Comparison of ENCODE assay signal across 9 cellular contexts in genomic region chr16:79146-80054, GRCh38. TPM values are rescaled to one million over a fixed set of nuclear protein-coding genes. Genes with fewer than 3 reads are reported as not detected.
DNase-seq lines count a peak whose midpoint lies in the region; ATAC-seq, FAIRE-seq and TF ChIP-seq lines count a peak whose summit lies in the region.
"Had no signal": no experiment of that assay in that cellular context is flagged by ENCODE, and none has a peak within 500 bp of the region (broad histone marks: within the 10 kb centered on the region; RNA-seq: fewer than 3 reads in every experiment).

No MANE protein-coding gene starts in this region.

- WGBS in smooth muscle cell (ENCODE audit: low lambda C conversion rate): 84% methylated on average over 31 of the region's 32 CpGs

- peaks cover 33% of the 10 kb centered on the region for H3K4me1 Mint-ChIP-seq in T-helper 17 cell

- H3K27ac Mint-ChIP-seq in T-helper 17 cell: peak overlapping the region; percentile 78

- H3K4me1 ChIP-seq in smooth muscle cell (ENCODE audit: low read depth): peaks cover 30% of the 10 kb centered on the region

- no peak for ATAC-seq in T-helper 17 cell
- no peak for ATAC-seq in GM18867 (IDR thresholded peaks at IDR 0.05; ENCODE audit: unreplicated experiment)

- peak overlapping the region; percentile 97 for H3K4me2 ChIP-seq in smooth muscle cell

- DNase-seq in H54 (ENCODE audit: insufficient read length, low spot score) (no peak), T-helper 17 cell (no peak), foreskin fibroblast (peak; percentile 81 to 85), smooth muscle cell (lab: John Stamatoyannopoulos, UW; ENCODE audit: unreplicated experiment) (no peak), D721Med (ENCODE audit: insufficient read length, low spot score) (no peak), ureter (ENCODE audit: low spot score) (no peak), germinal center (ENCODE audit: low spot score) (no peak)
- DNase-seq: activated CD4-positive, alpha-beta T cell treated with anti-CD3 and anti-CD28 coated beads, Interleukin-2, amount 50 U/mL, for 4 hours had no signal

- H4K20me1 ChIP-seq in smooth muscle cell (ENCODE audit: low read depth): peaks cover 9% of the 10 kb centered on the region

- no peaks in the 10 kb centered on the region for H3K36me3 ChIP-seq in smooth muscle cell (ENCODE audit: low read depth)

- no peaks in the 10 kb centered on the region for H3K79me2 ChIP-seq in smooth muscle cell (ENCODE audit: low read depth)

- TF ChIP-seq POLR2A in H54 (IDR thresholded peaks at IDR 0.05; ENCODE audit: low read depth, low read length): 0 out of 2 replicates have a peak, but pooled peaks have one; percentile 0

- H2AFZ ChIP-seq in smooth muscle cell (ENCODE audit: low read depth): no peak overlapping the region

- no peaks in the 10 kb centered on the region for H3K9me3 ChIP-seq in T-helper 17 cell (ENCODE audit: control insufficient read depth, low read length, poor library complexity, severe bottlenecking)
- no peaks in the 10 kb centered on the region for H3K9me3 ChIP-seq in smooth muscle cell (replicated peaks; ENCODE audit: low read depth)

- no peaks in the 10 kb centered on the region for H3K27me3 ChIP-seq in smooth muscle cell (ENCODE audit: low read depth)

- peaks cover 3% of the 10 kb centered on the region for H3K36me3 Mint-ChIP-seq in T-helper 17 cell (ENCODE audit: low read depth)

- FAIRE-seq in H54 (lab: Jason Lieb, UNC) (no peak), D721Med (lab: Jason Lieb, UNC) (no peak)

- no peak overlapping the region for H3K9ac ChIP-seq in smooth muscle cell (ENCODE audit: low read depth)

- peak overlapping the region; percentile 89 for H3K4me3 Mint-ChIP-seq in T-helper 17 cell

- TF ChIP-seq CTCF in foreskin fibroblast (IDR thresholded peaks at IDR 0.05; ENCODE audit: low read depth, low read length): no peak
- TF ChIP-seq CTCF in smooth muscle cell (IDR thresholded peaks at IDR 0.05; ENCODE audit: borderline replicate concordance, insufficient read depth, poor library complexity, severe bottlenecking): no peak
- TF ChIP-seq CTCF in D721Med (IDR thresholded peaks at IDR 0.05; ENCODE audit: insufficient read depth, missing control alignments): no peak

- H3K4me3 ChIP-seq in foreskin fibroblast (ENCODE audit: low read depth in 1 of 2, low read length in 2 of 2) (peak overlapping the region; percentile 63 to 75), smooth muscle cell (peak overlapping the region; percentile 66)

- no peak overlapping the region for H3K27ac ChIP-seq in smooth muscle cell (ENCODE audit: low read depth)

- peaks cover 27% of the 10 kb centered on the region for H3F3A ChIP-seq in smooth muscle cell (ENCODE audit: low read depth)

- peaks cover 1% of the 10 kb centered on the region for H3K27me3 Mint-ChIP-seq in T-helper 17 cell

RNA-seq across cellular contexts. Expression of gene MPG, which starts 1.4 kb away (rescaled TPM):
- total RNA-seq in T-helper 17 cell (10 to 100 TPM; 24.3 to 27.4 TPM), smooth muscle cell (73.8 and 84.7 TPM in 2 replicates), ureter (38.2 TPM)
- polyA plus RNA-seq in smooth muscle cell: 104 and 120 TPM in 2 replicates

RNA-seq across cellular contexts. Expression of gene RHBDF1, which starts 7.0 kb away (rescaled TPM):
- total RNA-seq in T-helper 17 cell: under 1 TPM in 1 of 2 donors, not detected in 1; 0.75 TPM
- 38.2 and 41.4 TPM in 2 replicates for total RNA-seq in smooth muscle cell
- 68.0 and 84.9 TPM in 2 replicates for polyA plus RNA-seq in smooth muscle cell
- total RNA-seq in ureter: 49.0 TPM

RNA-seq across cellular contexts. Expression of gene SNRNP25, which starts 25.8 kb away (rescaled TPM):
- total RNA-seq in T-helper 17 cell (1 to 10 TPM; 6.5 to 7.3 TPM), smooth muscle cell (20.1 and 21.4 TPM in 2 replicates), ureter (16.8 TPM)
- polyA plus RNA-seq in smooth muscle cell: 45.9 and 48.2 TPM in 2 replicates

RNA-seq across cellular contexts. Expression of gene POLR3K, which starts 26.0 kb away (rescaled TPM):
- total RNA-seq in T-helper 17 cell: 10 to 100 TPM in 1 of 2 donors, 1 to 10 TPM in 1; 6.3 to 10.6 TPM
- total RNA-seq in smooth muscle cell: 2.1 and 2.9 TPM in 2 replicates
- 10.5 and 11.1 TPM in 2 replicates for polyA plus RNA-seq in smooth muscle cell
- 14.9 TPM for total RNA-seq in ureter

RNA-seq across cellular contexts. Expression of gene NPRL3, which starts 59.1 kb away (rescaled TPM):
- total RNA-seq in T-helper 17 cell: 10 to 100 TPM; 24.3 to 32.2 TPM
- total RNA-seq in smooth muscle cell: 4.6 and 15.5 TPM in 2 replicates
- 26.1 and 28.3 TPM in 2 replicates for polyA plus RNA-seq in smooth muscle cell
- 42.5 TPM for total RNA-seq in ureter

Comparison
In these comparisons a context has a peak if more than half of its experiments do, and no peak if none do; other contexts are left out.
1. DNase-seq: peak in foreskin fibroblast (2 of 2); none in H54 (single experiment), T-helper 17 cell (0 of 3), smooth muscle cell (single experiment), D721Med (single experiment), ureter (single experiment) and germinal center (single experiment).
2. RNA of gene RHBDF1, which starts 7.0 kb away (total RNA-seq): 49.0 TPM in ureter (single experiment) and 38.2 to 41.4 TPM in smooth muscle cell; 0.75 TPM in T-helper 17 cell; every median in the first group is over 10 times any median in the second.